In the genomic region with DNA sequence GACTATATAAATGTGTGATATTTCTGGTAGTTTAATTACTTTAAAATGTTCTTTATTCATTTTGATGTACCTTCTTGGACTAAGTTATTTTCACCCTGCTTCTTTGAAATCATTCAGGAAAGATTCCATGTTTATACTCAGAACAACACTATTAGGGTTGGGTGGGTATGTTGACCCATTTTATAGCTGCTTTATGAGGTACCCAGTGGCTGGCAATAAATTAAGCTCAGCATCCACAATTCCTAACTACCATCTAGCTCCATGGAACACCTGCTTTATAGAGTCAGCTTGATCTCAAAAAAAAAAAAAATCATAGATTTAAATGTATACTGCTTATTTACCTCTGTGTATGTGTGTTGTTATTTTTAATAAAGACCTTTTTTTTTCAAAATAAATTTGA, we compare ENCODE assay signal across 28 cellular contexts.
A peak's percentile ranks its signal among the peaks of the same experiment; 100 is the strongest.
DNase-seq lines count a peak whose midpoint lies in the region; ATAC-seq and TF ChIP-seq lines count a peak whose summit lies in the region.
"Had no signal": no experiment of that assay in that cellular context is flagged by ENCODE, and none has a peak within 500 bp of the region (broad histone marks: within the 10 kb centered on the region; RNA-seq: fewer than 3 reads in every experiment).

No MANE protein-coding gene starts in this region.

- DNase-seq in left colon (no peak), mucosa of descending colon (no peak), GM23248 (no peak)
- DNase-seq: 8988T; ACHN; AML-193; BE2C; C1 segment of cervical spinal cord; Caco-2; Calu3; CD4-positive, alpha-beta T cell; CD4-positive, CD25-positive, alpha-beta regulatory T cell; CD8-positive, alpha-beta memory T cell; CD8-positive, alpha-beta T cell; COR-L47; DMS 273 treated with DMSO at 0.1 percent for 48 hours; DMS153; DMS53; DMS79; DMS79 treated with DMSO at 0.1 percent for 48 hours; DND-41; EL had no signal

- no peaks in the 10 kb centered on the region for H3K9me3 ChIP-seq in mucosa of descending colon
- H3K9me3 ChIP-seq in GM23248 (ENCODE audit: low read depth): no peaks in the 10 kb centered on the region
- H3K9me3 ChIP-seq: BE2C had no signal

- H3K27me3 ChIP-seq in GM23248 (replicated peaks; ENCODE audit: insufficient read depth): no peaks in the 10 kb centered on the region
- H3K27me3 ChIP-seq: BE2C had no signal

- H3K4me3 ChIP-seq in mucosa of descending colon (no peak overlapping the region), GM23248 (no peak overlapping the region)
- H3K4me3 ChIP-seq: A549; BLaER1; BLaER1 treated with 17β-estradiol and CSF1 and Interleukin-3, amounts not matched to agents 10 nM and 100 nM had no signal

- in situ Hi-C loops in GM23248 (cut with MboI): no loop called here

- intact Hi-C loops in left colon (cut with DNase I, micrococcal nuclease): no loop called here
- intact Hi-C loops in mucosa of descending colon (cut with DNase I, micrococcal nuclease): no loop called here

- H3K9ac ChIP-seq in GM23248: no peak overlapping the region
- H3K9ac ChIP-seq: BLaER1; BLaER1 treated with 17β-estradiol and CSF1 and Interleukin-3, amounts not matched to agents 10 nM and 100 nM had no signal

- peak; percentile 76 for ATAC-seq in left colon
- ATAC-seq in mucosa of descending colon: peak; percentile 57
- ATAC-seq in GM18511 (IDR thresholded peaks at IDR 0.05; ENCODE audit: unreplicated experiment): no peak
- ATAC-seq: A549; CD8-positive, alpha-beta T cell had no signal

- no peaks in the 10 kb centered on the region for H3F3A ChIP-seq in GM23248 (ENCODE audit: insufficient read depth)

- no peak overlapping the region for H3K4me2 ChIP-seq in GM23248 (ENCODE audit: unreplicated experiment)
- H3K4me2 ChIP-seq: A549; BLaER1; BLaER1 treated with 17β-estradiol and CSF1 and Interleukin-3, amounts not matched to agents 10 nM and 100 nM had no signal

- no peaks in the 10 kb centered on the region for H3K9me2 ChIP-seq in GM23248 (ENCODE audit: insufficient read depth)

- H4K20me1 ChIP-seq in GM23248 (ENCODE audit: insufficient read depth): no peaks in the 10 kb centered on the region
- H4K20me1 ChIP-seq: BLaER1; BLaER1 treated with 17β-estradiol and CSF1 and Interleukin-3, amounts not matched to agents 10 nM and 100 nM had no signal

- H3K79me2 ChIP-seq in GM23248 (ENCODE audit: insufficient read depth): no peaks in the 10 kb centered on the region

- H2AFZ ChIP-seq in GM23248: no peak overlapping the region

- H3K36me3 ChIP-seq in mucosa of descending colon (ENCODE audit: low read depth) (no peaks in the 10 kb centered on the region), GM23248 (ENCODE audit: low read depth) (no peaks in the 10 kb centered on the region)
- H3K36me3 ChIP-seq: BE2C; BLaER1; BLaER1 treated with 17β-estradiol and CSF1 and Interleukin-3, amounts not matched to agents 10 nM and 100 nM had no signal

- TF ChIP-seq CTCF in mucosa of descending colon (IDR thresholded peaks at IDR 0.05): no peak

- peaks cover 17% of the 10 kb centered on the region for H3K4me1 ChIP-seq in mucosa of descending colon (ENCODE audit: low read depth)
- H3K4me1 ChIP-seq in GM23248 (ENCODE audit: insufficient read depth): no peaks in the 10 kb centered on the region
- H3K4me1 ChIP-seq: A549; BE2C; BLaER1; BLaER1 treated with 17β-estradiol and CSF1 and Interleukin-3, amounts not matched to agents 10 nM and 100 nM; Caco-2 had no signal

- no peak overlapping the region for H3K27ac ChIP-seq in GM23248
- H3K27ac ChIP-seq: 22Rv1; A549; BLaER1; BLaER1 treated with 17β-estradiol and CSF1 and Interleukin-3, amounts not matched to agents 10 nM and 100 nM; C4-2B had no signal
